In genomic region chr19:45547965-45548609, GRCh38 we compare ENCODE assay signal across 8 cellular contexts. TPM values are rescaled to one million over a fixed set of nuclear protein-coding genes. Genes with fewer than 3 reads are reported as not detected.
A peak's percentile ranks its signal among the peaks of the same experiment; 100 is the strongest.
DNase-seq lines count a peak whose midpoint lies in the region; ATAC-seq and TF ChIP-seq lines count a peak whose summit lies in the region.
"Had no signal": no experiment of that assay in that cellular context is flagged by ENCODE, and none has a peak within 500 bp of the region (broad histone marks: within the 10 kb centered on the region; RNA-seq: fewer than 3 reads in every experiment).

No MANE protein-coding gene starts in this region.

- TF ChIP-seq CTCF in RWPE1 (conservative IDR thresholded peaks at IDR 0.05; ENCODE audit: low read depth), result no peak
- TF ChIP-seq CTCF in transverse colon (IDR thresholded peaks at IDR 0.05), result no peak

- H3K4me3 ChIP-seq in HAP-1, result no peak overlapping the region
- H3K4me3 ChIP-seq in transverse colon, result no peak overlapping the region

- no peak for TF ChIP-seq POLR2A in transverse colon (IDR thresholded peaks at IDR 0.05)

- CTCF ChIA-PET in RWPE1 (lab: Yijun Ruan, JAX), result interaction anchor here (0.6 kb wide), 2 partner anchors 29 to 469 kb away, joined by 3 read pairs; no protein-coding TSS in a partner anchor

- H3K4me1 ChIP-seq in HAP-1, result 0 out of 2 replicates have a peak, but pooled peaks cover 4% of the 10 kb centered on the region
- peaks cover 0 to 10% (median 4%) of the 10 kb centered on the region in 4 donors for H3K4me1 ChIP-seq in transverse colon

- in situ Hi-C loops in HAP-1 (cut with MboI; ENCODE audit: low sequenced_read_pairs) (no loop called here), transverse colon (cut with MboI; ENCODE audit: low pct_ligation_motif_present in 1 of 4, low pct_unique_long_range_greater_than_20kb in 1 of 4, low sequenced_read_pairs in 3 of 4) (no loop called here)

- no peak for TF ChIP-seq EP300 in transverse colon (IDR thresholded peaks at IDR 0.05; ENCODE audit: low read depth)

- intact Hi-C loops in transverse colon (cut with DNase I; ENCODE audit: low total_unique reads), result no loop called here

- H3K27ac ChIP-seq in RWPE1 (peak overlapping the region; percentile 89), transverse colon (peak overlapping the region; percentile 32 to 70 (median 69))

- H3K36me3 ChIP-seq in HAP-1 (replicated peaks), result no peaks in the 10 kb centered on the region
- H3K36me3 ChIP-seq in transverse colon, result no peaks in the 10 kb centered on the region

- H3K27me3 ChIP-seq in HAP-1 (ENCODE audit: low read depth) (no peaks in the 10 kb centered on the region), transverse colon (no peaks in the 10 kb centered on the region)

- H3K9me3 ChIP-seq in HAP-1, result no peaks in the 10 kb centered on the region
- H3K9me3 ChIP-seq in transverse colon, result no peaks in the 10 kb centered on the region

- no peak for ATAC-seq in HG03139 (IDR thresholded peaks at IDR 0.05; ENCODE audit: unreplicated experiment)

- WGBS in transverse colon (ENCODE audit: low coverage in 1 of 2), 2 donors, result 77% methylated on average over 9 of the region's 9 CpGs; no CpG with 5 or more reads in 1 of the 2 donors

- peak; percentile 42 to 70 for DNase-seq in HAP-1 (ENCODE audit: low spot score in 2 of 2)
- peak; percentile 94 for DNase-seq in RWPE1 (ENCODE audit: low spot score)
- DNase-seq in foreskin melanocyte, result peak; percentile 87
- DNase-seq in transverse colon, result peak; percentile 85
- DNase-seq in NCI-H2171 (lab: John Stamatoyannopoulos, UW), result no peak
- DNase-seq in NCI-H510A (lab: John Stamatoyannopoulos, UW), result no peak
- DNase-seq: NCI-H748 treated with DMSO at 0.1 percent for 48 hours had no signal

- POLR2A ChIA-PET in RWPE1 (lab: Yijun Ruan, JAX; ENCODE audit: low non-redundant PET), result no interaction called here

RNA-seq across cellular contexts. Expression of gene OPA3, which starts 36.5 kb away (rescaled TPM):
- total RNA-seq in transverse colon, result 10 to 100 TPM in 1 of 4 donors, 1 to 10 TPM in 3; 6.7 to 10.8 (median 8.6) TPM

RNA-seq across cellular contexts. Expression of gene VASP, which starts 40.8 kb away (rescaled TPM):
- 100 to 1,000 TPM; 167 to 465 (median 204) TPM for total RNA-seq in transverse colon

RNA-seq across cellular contexts. Expression of gene PPM1N, which starts 49.8 kb away (rescaled TPM):
- 1 to 10 TPM in 2 of 4 donors, under 1 TPM in 1, not detected in 1; 1.00 to 4.3 (median 1.4) TPM for total RNA-seq in transverse colon

RNA-seq across cellular contexts. Expression of gene RTN2, which starts 51.2 kb away (rescaled TPM):
- 10 to 100 TPM in 1 of 4 donors, 1 to 10 TPM in 1, not detected in 2; 5.7 to 13.5 TPM for total RNA-seq in transverse colon

RNA-seq across cellular contexts. Expression of gene GPR4, which starts 53.9 kb away (rescaled TPM):
- total RNA-seq in transverse colon, result 1 to 10 TPM in 1 of 4 donors, under 1 TPM in 3; 0.27 to 1.4 (median 0.43) TPM

Comparison
In these comparisons a context has a peak if more than half of its experiments do, and no peak if none do; other contexts are left out.
1. DNase-seq: peak in HAP-1 (2 of 2), RWPE1 (single experiment), foreskin melanocyte (single experiment) and transverse colon (single experiment); none in NCI-H2171 (single experiment) and NCI-H510A (single experiment).